37 cellular contexts compared by ENCODE assay signal in genomic region chr15:26893351-26894065, GRCh38. TPM values are rescaled to one million over a fixed set of nuclear protein-coding genes. Genes with fewer than 3 reads are reported as not detected.
"Had no signal": no experiment of that assay in that cellular context is flagged by ENCODE, and none has a peak within 500 bp of the region (broad histone marks: within the 10 kb centered on the region; RNA-seq: fewer than 3 reads in every experiment).

No MANE protein-coding gene starts in this region.

- H3K36me3 ChIP-seq: Peyer's patch, SJSA1 had no signal

- DNase-seq: activated CD4-positive, alpha-beta memory T cell treated with anti-CD3 and anti-CD28 coated beads for 36 hours; activated CD4-positive, alpha-beta T cell treated with anti-CD3 and anti-CD28 coated beads, Interleukin-2, amount 50 U/mL, for 1 hour; activated CD8-positive, alpha-beta memory T cell treated with anti-CD3 and anti-CD28 coated beads for 24 hours; activated CD8-positive, alpha-beta memory T cell treated with anti-CD3 and anti-CD28 coated beads, Interleukin-2, amount 10 ng/mL, durations not matched to agents 7 days and 5 days; activated CD8-positive, alpha-beta memory T cell treated with anti-CD3 and anti-CD28 coated beads, Interleukin-2, amount 50 U/mL, for 48 hours; activated effector memory CD4-positive, alpha-beta T cell treated with Interleukin-2 at 50 U/mL for 16 hours; activated naive CD4-positive, alpha-beta T cell treated with anti-CD3 and anti-CD28 coated beads, Interleukin-2, amount 10 ng/mL, durations not matched to agents 7 days and 5 days; activated naive CD8-positive, alpha-beta T cell treated with anti-CD3 and anti-CD28 coated beads, Interleukin-2, amount 50 U/mL, for 24 hours; activated T-cell treated with anti-CD3 and anti-CD28 coated beads, Interleukin-2, amount 50 U/mL, for 48 hours; anterior cingulate cortex; central memory CD4-positive, alpha-beta T cell; MM.1S; MV-4-11; NCI-H1092; NCI-H1436 treated with DMSO at 0.1 percent for 48 hours; NCI-H1694 treated with DMSO at 0.1 percent for 48 hours; NCI-H2029 treated with DMSO at 0.1 percent for 48 hours; NCI-H2107; NCI-H2171; NCI-H510A; NCI-H526; NCI-H748 treated with DMSO at 0.1 percent for 48 hours; NK-92 treated with Interleukin-12 subunit alpha and Interleukin-12 subunit beta, amount 100 ng/mL, for 24 hours; PC-3; Peyer's patch; RPMI8226; SHP77 treated with DMSO at 0.1 percent for 48 hours; SK-N-SH; T-cell; T-helper 17 cell; T1000 had no signal

- H3K9me3 ChIP-seq: Peyer's patch, SJSA1, SK-N-SH had no signal

- H3K36me3 Mint-ChIP-seq: activated CD4-positive, alpha-beta memory T cell treated with anti-CD3 and anti-CD28 coated beads for 36 hours; activated naive CD4-positive, alpha-beta T cell treated with anti-CD3 and anti-CD28 coated beads, Interleukin-2, amount 10 ng/mL, durations not matched to agents 7 days and 5 days; activated naive CD8-positive, alpha-beta T cell; T-cell had no signal

- H3K4me3 Mint-ChIP-seq: activated CD4-positive, alpha-beta memory T cell treated with anti-CD3 and anti-CD28 coated beads for 36 hours; activated CD8-positive, alpha-beta memory T cell treated with anti-CD3 and anti-CD28 coated beads, Interleukin-2, amount 10 ng/mL, durations not matched to agents 7 days and 5 days; activated naive CD4-positive, alpha-beta T cell treated with anti-CD3 and anti-CD28 coated beads, Interleukin-2, amount 10 ng/mL, durations not matched to agents 7 days and 5 days; activated naive CD8-positive, alpha-beta T cell; activated naive CD8-positive, alpha-beta T cell treated with anti-CD3 and anti-CD28 coated beads, Interleukin-2, amount 50 U/mL, for 24 hours; brain; T-cell; T-helper 17 cell had no signal

- H3K27ac ChIP-seq: KMS-11, Peyer's patch, SJSA1 had no signal

- H3K9ac ChIP-seq: KMS-11, SK-N-SH had no signal

- H3K27ac Mint-ChIP-seq: activated CD4-positive, alpha-beta memory T cell treated with anti-CD3 and anti-CD28 coated beads for 36 hours; activated CD8-positive, alpha-beta memory T cell treated with anti-CD3 and anti-CD28 coated beads, Interleukin-2, amount 10 ng/mL, durations not matched to agents 7 days and 5 days; activated naive CD4-positive, alpha-beta T cell treated with anti-CD3 and anti-CD28 coated beads, Interleukin-2, amount 10 ng/mL, durations not matched to agents 7 days and 5 days; activated naive CD8-positive, alpha-beta T cell; activated naive CD8-positive, alpha-beta T cell treated with anti-CD3 and anti-CD28 coated beads, Interleukin-2, amount 50 U/mL, for 24 hours; T-cell; T-helper 17 cell had no signal

- ATAC-seq: activated CD8-positive, alpha-beta memory T cell treated with anti-CD3 and anti-CD28 coated beads, Interleukin-2, amount 10 ng/mL, durations not matched to agents 7 days and 5 days; activated naive CD8-positive, alpha-beta T cell treated with anti-CD3 and anti-CD28 coated beads, Interleukin-2, amount 50 U/mL, for 24 hours; PC-3; T-cell; T-helper 17 cell had no signal

- H3K27me3 ChIP-seq: Peyer's patch, SJSA1 had no signal

- H3K4me2 ChIP-seq: KMS-11, SK-N-SH had no signal

- H3K4me3 ChIP-seq: Peyer's patch, SJSA1 had no signal

- H3K4me1 Mint-ChIP-seq: activated CD8-positive, alpha-beta memory T cell treated with anti-CD3 and anti-CD28 coated beads, Interleukin-2, amount 10 ng/mL, durations not matched to agents 7 days and 5 days; activated naive CD4-positive, alpha-beta T cell treated with anti-CD3 and anti-CD28 coated beads, Interleukin-2, amount 10 ng/mL, durations not matched to agents 7 days and 5 days; activated naive CD8-positive, alpha-beta T cell treated with anti-CD3 and anti-CD28 coated beads, Interleukin-2, amount 50 U/mL, for 24 hours; T-cell had no signal

- H3K4me1 ChIP-seq: Peyer's patch had no signal

- FAIRE-seq: TTC549 had no signal

RNA-seq across cellular contexts. Expression of gene GABRA5, which starts 26.6 kb away (rescaled TPM):
- total RNA-seq: activated CD4-positive, alpha-beta memory T cell treated with anti-CD3 and anti-CD28 coated beads for 36 hours; activated CD8-positive, alpha-beta memory T cell treated with anti-CD3 and anti-CD28 coated beads, Interleukin-2, amount 10 ng/mL, durations not matched to agents 7 days and 5 days; LHCN-M2; PC-3; Peyer's patch; SJSA1; T-cell; T-helper 17 cell had no signal
- polyA plus RNA-seq: SK-N-SH had no signal
